1 cellular context compared by ENCODE assay signal in the genomic region with DNA sequence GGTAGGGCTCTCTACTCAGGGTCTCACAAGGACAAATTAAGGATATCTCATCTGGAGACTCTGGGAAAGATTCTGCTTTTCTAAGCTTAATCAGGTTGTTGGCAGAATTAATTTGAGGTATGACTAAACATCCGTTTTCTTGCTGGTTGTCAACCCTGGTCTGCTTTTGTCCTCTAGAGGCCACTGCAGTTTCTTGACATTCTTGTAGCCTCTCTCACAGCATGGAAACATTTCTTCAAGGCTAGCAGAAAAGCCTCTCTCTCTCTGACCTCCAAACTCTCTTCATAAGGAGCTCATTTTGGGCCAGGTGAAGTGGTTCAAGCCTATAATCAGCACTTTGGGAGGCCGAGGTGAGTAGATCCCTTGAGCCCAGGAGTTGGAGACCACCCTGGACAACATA.
TF ChIP-seq lines count a peak whose summit lies in the region.

No MANE protein-coding gene starts in this region.

TF ChIP-seq in HEK293T, 16 proteins besides CTCF, POLR2A, EP300 and RAD21 (continued from another document):
- TF ChIP-seq TARDBP (IDR thresholded peaks at IDR 0.05) (no peak), L3MBTL2 (conservative IDR thresholded peaks at IDR 0.05) (no peak), FOXK2 (IDR thresholded peaks at IDR 0.05) (no peak), ARNT (IDR thresholded peaks at IDR 0.05) (no peak)
TF ChIP-seq in HEK293T: peak in this region for 0.
